In the genomic region with DNA sequence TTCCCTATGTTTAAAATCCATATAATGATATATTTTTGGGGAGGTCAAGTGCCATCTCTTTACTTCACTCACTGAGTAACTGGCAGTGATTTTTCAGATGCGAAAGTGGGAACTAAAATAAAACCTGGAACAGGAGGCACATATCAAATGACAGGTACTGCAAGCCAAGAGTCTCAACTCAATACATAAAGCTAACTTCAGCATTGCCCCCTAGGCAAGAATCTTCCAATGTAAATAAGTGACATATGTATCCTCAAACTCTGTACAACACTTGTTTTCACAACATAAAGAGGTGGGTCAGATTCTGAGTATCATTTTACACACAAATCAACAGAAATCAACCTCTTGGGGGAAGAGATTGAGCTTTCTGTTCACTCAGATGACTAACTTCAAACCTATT, we compare ENCODE assay signal across 1 cellular context.
TF ChIP-seq lines count a peak whose summit lies in the region.

No MANE protein-coding gene starts in this region.

TF ChIP-seq in endothelial cell of umbilical vein, 7 proteins besides CTCF, POLR2A, EP300 and RAD21:
- TF ChIP-seq MYC (IDR thresholded peaks at IDR 0.05; ENCODE audit: low read depth, low read length) (no peak), JUN (IDR thresholded peaks at IDR 0.05; ENCODE audit: borderline replicate concordance, insufficient read depth, insufficient read length, low read depth) (no peak), POLR2AphosphoS5 (IDR thresholded peaks at IDR 0.05; ENCODE audit: insufficient read depth, low read depth, low read length) (no peak), EZH2 (IDR thresholded peaks at IDR 0.05; ENCODE audit: borderline replicate concordance, low read depth, low read length, severe bottlenecking) (no peak), FOS (IDR thresholded peaks at IDR 0.05; ENCODE audit: borderline replicate concordance, insufficient read depth, low read length) (no peak), GATA2 (IDR thresholded peaks at IDR 0.05; ENCODE audit: insufficient read depth, insufficient read length, low read depth, low read length) (no peak)
- TF ChIP-seq, protein P1, sequence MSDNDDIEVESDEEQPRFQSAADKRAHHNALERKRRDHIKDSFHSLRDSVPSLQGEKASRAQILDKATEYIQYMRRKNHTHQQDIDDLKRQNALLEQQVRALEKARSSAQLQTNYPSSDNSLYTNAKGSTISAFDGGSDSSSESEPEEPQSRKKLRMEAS (IDR thresholded peaks at IDR 0.05; ENCODE audit: insufficient read depth, insufficient read length) = no peak
